2 cellular contexts compared by ENCODE assay signal in genomic region chr21:36171327-36171726, GRCh38.
TF ChIP-seq lines count a peak whose summit lies in the region.

No MANE protein-coding gene starts in this region.

TF ChIP-seq in WTC11, 78 proteins besides CTCF, POLR2A, EP300 and RAD21:
- TF ChIP-seq NR2C2 (CRISPR knock-in tag; IDR thresholded peaks at IDR 0.05) (no peak), SMAD4 (CRISPR knock-in tag; IDR thresholded peaks at IDR 0.05) (no peak), EMX1 (CRISPR knock-in tag; IDR thresholded peaks at IDR 0.05) (no peak), SP1 (CRISPR knock-in tag; conservative IDR thresholded peaks at IDR 0.05) (no peak)

TF ChIP-seq in HepG2, 621 proteins besides CTCF, POLR2A, EP300 and RAD21:
- TF ChIP-seq SNAPC4 (CRISPR knock-in tag; IDR thresholded peaks at IDR 0.05) (no peak), ZMAT3 (CRISPR knock-in tag; conservative IDR thresholded peaks at IDR 0.05) (no peak), RELA (CRISPR knock-in tag; IDR thresholded peaks at IDR 0.05) (no peak), ZBTB39 (CRISPR knock-in tag; IDR thresholded peaks at IDR 0.05) (no peak), ZNF337 (CRISPR knock-in tag; IDR thresholded peaks at IDR 0.05; ENCODE audit: borderline replicate concordance, low read depth) (no peak), ZNF121 (CRISPR knock-in tag; IDR thresholded peaks at IDR 0.05) (no peak), SIX1 (CRISPR knock-in tag; IDR thresholded peaks at IDR 0.05; ENCODE audit: borderline replicate concordance) (no peak), FOXP1 (IDR thresholded peaks at IDR 0.05) (no peak), FOXP1 (CRISPR knock-in tag; IDR thresholded peaks at IDR 0.05) (no peak)
